In genomic region chr19:33376931-33377557, GRCh38 we compare ENCODE assay signal across 13 cellular contexts. TPM values are rescaled to one million over a fixed set of nuclear protein-coding genes. Genes with fewer than 3 reads are reported as not detected.
DNase-seq lines count a peak whose midpoint lies in the region; ATAC-seq and TF ChIP-seq lines count a peak whose summit lies in the region.
"Had no signal": no experiment of that assay in that cellular context is flagged by ENCODE, and none has a peak within 500 bp of the region (broad histone marks: within the 10 kb centered on the region; RNA-seq: fewer than 3 reads in every experiment).

No MANE protein-coding gene starts in this region.

- H3K9me3 Mint-ChIP-seq in GM23338: no peaks in the 10 kb centered on the region

- no peak for DNase-seq in GM23338 (ENCODE audit: low spot score)
- DNase-seq in SK-N-MC (ENCODE audit: low read depth, low spot score): no peak
- peak; percentile 56 for DNase-seq in islet precursor cell
- DNase-seq in gastrocnemius medialis: no peak
- DNase-seq in hepatic stellate cell (ENCODE audit: low spot score): no peak
- DNase-seq in EL: no peak
- DNase-seq: activated CD4-positive, alpha-beta T cell treated with anti-CD3 and anti-CD28 coated beads, Interleukin-2, amount 50 U/mL, for 4 hours; MM.1S; NCI-H510A; stimulated activated CD4-positive, alpha-beta T cell treated with anti-CD3 and anti-CD28 coated beads, Interleukin-4, amount 100 ng/mL, for 24 hours; testis had no signal

- H3K4me3 ChIP-seq in GM23338 (no peak overlapping the region), SK-N-MC (peak overlapping the region; percentile 82), gastrocnemius medialis (no peak overlapping the region)
- H3K4me3 ChIP-seq: testis had no signal

- in situ Hi-C loops in gastrocnemius medialis (cut with MboI; ENCODE audit: low sequenced_read_pairs in 4 of 4): no loop called here

- H4K20me1 ChIP-seq in GM23338 (replicated peaks; ENCODE audit: insufficient read depth): peaks cover 73% of the 10 kb centered on the region

- peaks cover 6% of the 10 kb centered on the region for H3K27me3 Mint-ChIP-seq in GM23338 (ENCODE audit: insufficient read depth, low read depth, poor library complexity)

- peaks cover 25% of the 10 kb centered on the region for H3K36me3 Mint-ChIP-seq in GM23338 (ENCODE audit: low read depth)

- H3F3A ChIP-seq in GM23338 (replicated peaks; ENCODE audit: low read depth): peaks cover 8% of the 10 kb centered on the region

- H3K9me3 ChIP-seq in SK-N-MC (ENCODE audit: low read depth, low read length) (no peaks in the 10 kb centered on the region), gastrocnemius medialis (no peaks in the 10 kb centered on the region)
- H3K9me3 ChIP-seq: testis had no signal

- H2AFZ ChIP-seq in GM23338: no peak overlapping the region

- no peak overlapping the region; the same call in 1 of the 2 replicates for H3K27ac Mint-ChIP-seq in GM23338

- intact Hi-C loops in gastrocnemius medialis (cut with DNase I; ENCODE audit: low total_unique reads): loop anchor here (10.0 kb wide), 1 partner anchor 792 kb away; the partner anchor contains the start of gene PDCD5

- peaks cover 80% of the 10 kb centered on the region for H3K79me2 ChIP-seq in GM23338 (replicated peaks; ENCODE audit: insufficient read depth)

- peak overlapping the region; percentile 19; the same call in 1 of the 2 replicates for H3K4me2 ChIP-seq in GM23338

- no peak for TF ChIP-seq POLR2A in gastrocnemius medialis (IDR thresholded peaks at IDR 0.05)

- H3K4me3 Mint-ChIP-seq in GM23338: no peak overlapping the region; the same call in 2 of the 3 replicates

- TF ChIP-seq CTCF in GM23338 (conservative IDR thresholded peaks at IDR 0.05; ENCODE audit: low read depth in 2 of 2) (no peak), gastrocnemius medialis (IDR thresholded peaks at IDR 0.05 in 4 of 5, conservative IDR thresholded peaks at IDR 0.05 in 1 of 5) (no peak)

- no peak overlapping the region for H3K9ac ChIP-seq in SK-N-MC (ENCODE audit: insufficient read length)

- H3K27ac ChIP-seq in GM23338 (ENCODE audit: low read depth): no peak overlapping the region
- H3K27ac ChIP-seq in SK-N-MC: peak overlapping the region; percentile 39; the same call in 1 of the 2 replicates
- peak overlapping the region; percentile 38 to 99 (median 94) for H3K27ac ChIP-seq in gastrocnemius medialis

- no peaks in the 10 kb centered on the region for H3K9me2 ChIP-seq in GM23338 (ENCODE audit: insufficient read depth)

- ATAC-seq in GM23338: no peak
- ATAC-seq in gastrocnemius medialis: no peak
- no peak for ATAC-seq in GM21360 (IDR thresholded peaks at IDR 0.05; ENCODE audit: unreplicated experiment)
- no peak for ATAC-seq in GM21423 (IDR thresholded peaks at IDR 0.05; ENCODE audit: unreplicated experiment)

- H3K4me1 ChIP-seq in GM23338 (ENCODE audit: insufficient read depth): peaks cover 53% of the 10 kb centered on the region
- H3K4me1 ChIP-seq in gastrocnemius medialis: peaks cover 40 to 41% of the 10 kb centered on the region in 2 donors

- H3K4me1 Mint-ChIP-seq in GM23338: peaks cover 64% of the 10 kb centered on the region

- H3K27me3 ChIP-seq in GM23338 (ENCODE audit: insufficient read depth) (no peaks in the 10 kb centered on the region; the same call in 1 of the 2 replicates), gastrocnemius medialis (no peaks in the 10 kb centered on the region)
- H3K27me3 ChIP-seq: testis had no signal

- H3K36me3 ChIP-seq in GM23338 (ENCODE audit: insufficient read depth) (no peaks in the 10 kb centered on the region; the same call in 1 of the 2 replicates), SK-N-MC (ENCODE audit: insufficient read depth, low read length) (peaks cover 48% of the 10 kb centered on the region), gastrocnemius medialis (peaks cover 0 to 9% of the 10 kb centered on the region in 2 donors)

TF ChIP-seq in GM23338, 12 proteins besides CTCF, POLR2A, EP300 and RAD21 (continues in another document):
- no peak for TF ChIP-seq CREB1 (CRISPR knock-in tag; IDR thresholded peaks at IDR 0.05; ENCODE audit: low read depth)
- TF ChIP-seq JUNB (IDR thresholded peaks at IDR 0.05; ENCODE audit: unreplicated experiment): no peak
- TF ChIP-seq REST (IDR thresholded peaks at IDR 0.05; ENCODE audit: unreplicated experiment): no peak
- no peak for TF ChIP-seq STAT1 (IDR thresholded peaks at IDR 0.05; ENCODE audit: unreplicated experiment)
- no peak for TF ChIP-seq ZNF331 (CRISPR knock-in tag; IDR thresholded peaks at IDR 0.05; ENCODE audit: low read depth)
- TF ChIP-seq POLR2AphosphoS5 (IDR thresholded peaks at IDR 0.05; ENCODE audit: low read depth): no peak
- TF ChIP-seq NANOG (IDR thresholded peaks at IDR 0.05; ENCODE audit: borderline replicate concordance): no peak

RNA-seq across cellular contexts. Expression of gene CEBPG, which starts 3.5 kb away (rescaled TPM):
- total RNA-seq in GM23338 (2014; rRNA removed; shearing (Covaris generic)): 45.1 and 50.2 TPM in 2 replicates
- 20.9 and 25.9 TPM in 2 replicates for polyA plus RNA-seq in GM23338 (2016; fragmentation: Nextera tagmentation; extraction: Ambion mirVana)
- 10 to 100 TPM; 44.2 to 50.1 (median 46.1) TPM for total RNA-seq in gastrocnemius medialis
